In the genomic region with DNA sequence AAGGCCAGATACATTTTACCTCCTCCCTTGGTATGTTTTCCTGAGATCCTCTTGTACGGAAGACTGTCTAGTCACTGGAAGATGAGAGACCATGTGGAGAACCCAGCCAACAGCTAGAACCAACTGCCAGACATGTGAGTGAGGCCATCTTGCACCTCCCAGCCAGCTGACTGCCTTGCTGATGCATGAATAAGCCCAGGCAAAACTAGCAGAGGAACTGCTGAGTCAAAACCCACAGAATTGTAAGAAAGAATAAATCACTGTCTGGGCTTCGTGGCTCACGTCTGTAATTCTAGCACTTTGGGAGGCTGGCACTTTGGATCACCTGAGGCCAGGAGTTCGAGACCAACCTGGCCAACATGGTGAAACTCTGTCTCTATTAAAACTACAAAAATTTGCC, we compare ENCODE assay signal across 1 cellular context.
TF ChIP-seq lines count a peak whose summit lies in the region.

No MANE protein-coding gene starts in this region.

TF ChIP-seq in IMR-90, 13 proteins besides CTCF, POLR2A, EP300 and RAD21 (continued from another document):
- no peak for TF ChIP-seq CEBPB (IDR thresholded peaks at IDR 0.05; ENCODE audit: low read depth, low read length)
- no peak for TF ChIP-seq FOS (IDR thresholded peaks at IDR 0.05; ENCODE audit: low read depth, low read length)
- no peak for TF ChIP-seq SMC3 (IDR thresholded peaks at IDR 0.05; ENCODE audit: low read depth, low read length)
- TF ChIP-seq MAZ (IDR thresholded peaks at IDR 0.05; ENCODE audit: borderline replicate concordance, low read depth, low read length) = no peak
- TF ChIP-seq, protein P1, sequence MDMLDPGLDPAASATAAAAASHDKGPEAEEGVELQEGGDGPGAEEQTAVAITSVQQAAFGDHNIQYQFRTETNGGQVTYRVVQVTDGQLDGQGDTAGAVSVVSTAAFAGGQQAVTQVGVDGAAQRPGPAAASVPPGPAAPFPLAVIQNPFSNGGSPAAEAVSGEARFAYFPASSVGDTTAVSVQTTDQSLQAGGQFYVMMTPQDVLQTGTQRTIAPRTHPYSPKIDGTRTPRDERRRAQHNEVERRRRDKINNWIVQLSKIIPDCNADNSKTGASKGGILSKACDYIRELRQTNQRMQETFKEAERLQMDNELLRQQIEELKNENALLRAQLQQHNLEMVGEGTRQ (IDR thresholded peaks at IDR 0.05; ENCODE audit: low read depth, low read length) = no peak
- no peak for TF ChIP-seq RCOR1 (IDR thresholded peaks at IDR 0.05; ENCODE audit: insufficient replicate concordance, low read length)
- no peak for TF ChIP-seq MXI1 (IDR thresholded peaks at IDR 0.05; ENCODE audit: borderline replicate concordance, low read depth, low read length)
- no peak for TF ChIP-seq CHD1 (IDR thresholded peaks at IDR 0.05; ENCODE audit: low read depth, low read length)
